9 cellular contexts compared by ENCODE assay signal in the genomic region with DNA sequence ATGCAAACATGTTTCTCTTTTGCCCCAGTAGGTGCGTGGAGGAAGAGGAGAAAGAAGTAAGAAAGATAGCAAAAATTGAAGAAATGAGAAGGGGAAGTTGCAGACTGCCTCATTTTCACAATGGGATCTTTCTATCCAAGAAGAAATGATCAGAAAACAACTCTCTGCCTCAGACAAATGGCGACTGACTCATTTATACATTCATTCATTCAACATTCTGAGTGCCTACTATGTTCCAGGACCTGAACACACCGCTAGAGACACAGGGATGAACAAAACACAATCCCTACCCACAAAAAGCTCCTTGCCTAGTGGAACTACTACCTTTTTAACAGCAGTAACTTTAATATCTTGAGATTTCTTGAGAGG. TPM values are rescaled to one million over a fixed set of nuclear protein-coding genes. Genes with fewer than 3 reads are reported as not detected.
DNase-seq lines count a peak whose midpoint lies in the region; ATAC-seq and TF ChIP-seq lines count a peak whose summit lies in the region.
"Had no signal": no experiment of that assay in that cellular context is flagged by ENCODE, and none has a peak within 500 bp of the region (broad histone marks: within the 10 kb centered on the region; RNA-seq: fewer than 3 reads in every experiment).

No MANE protein-coding gene starts in this region.

- intact Hi-C loops in Right ventricle myocardium inferior (cut with DNase I), result loop anchor here (5.0 kb wide), 2 partner anchors 206 to 309 kb away; a partner anchor contains a TSS
- intact Hi-C loops in activated T-helper 1 cell treated with anti-CD3 and anti-CD28 coated beads, Interleukin-12 subunit alpha, Interleukin-12 subunit beta, Interleukin-2, Interleukin-4 antibody, amounts not matched to agents 30 ng/mL and 10 ng/mL and 1 ng/mL, durations not matched to agents 14 hours and 24 hours and 36 hours (cut with micrococcal nuclease), result loop anchor here (1.0 to 5.0 kb wide), 5 partner anchors 78 to 1584 kb away; a partner anchor contains a TSS
- intact Hi-C loops in stomach (cut with DNase I; ENCODE audit: low total_unique reads), result loop anchor here (10.0 kb wide), 1 partner anchor 53 kb away; no protein-coding TSS in a partner anchor

- ATAC-seq in Right ventricle myocardium inferior, result no peak
- ATAC-seq in HG03342 (IDR thresholded peaks at IDR 0.05; ENCODE audit: unreplicated experiment), result peak; percentile 3

- no peaks in the 10 kb centered on the region for H3K9me3 Mint-ChIP-seq in activated T-helper 1 cell treated with anti-CD3 and anti-CD28 coated beads, Interleukin-12 subunit alpha, Interleukin-12 subunit beta, Interleukin-2, Interleukin-4 antibody, amounts not matched to agents 30 ng/mL and 10 ng/mL and 1 ng/mL, durations not matched to agents 14 hours and 24 hours and 36 hours

- H3K4me1 ChIP-seq in cardiac muscle cell (ENCODE audit: low read depth), result peaks cover 12% of the 10 kb centered on the region
- peaks cover 34 to 65% (median 46%) of the 10 kb centered on the region in 4 donors for H3K4me1 ChIP-seq in stomach

- H3K27me3 ChIP-seq in cardiac muscle cell, result no peaks in the 10 kb centered on the region
- no peaks in the 10 kb centered on the region for H3K27me3 ChIP-seq in stomach

- DNase-seq in cardiac muscle cell (ENCODE audit: low read depth in 1 of 2, low spot score in 1 of 2), result no peak
- no peak for DNase-seq in Right ventricle myocardium inferior (ENCODE audit: missing footprints)
- no peak for DNase-seq in activated T-helper 1 cell treated with anti-CD3 and anti-CD28 coated beads, Interleukin-12 subunit alpha, Interleukin-12 subunit beta, Interleukin-2, Interleukin-4 antibody, amounts not matched to agents 30 ng/mL and 10 ng/mL and 1 ng/mL, durations not matched to agents 14 hours and 24 hours and 36 hours (ENCODE audit: low spot score)
- DNase-seq in stomach, result no peak
- DNase-seq in DMS153 (lab: John Stamatoyannopoulos, UW), result no peak
- no peak for DNase-seq in SW480 (ENCODE audit: low spot score)

- H3K36me3 Mint-ChIP-seq in activated T-helper 1 cell treated with anti-CD3 and anti-CD28 coated beads, Interleukin-12 subunit alpha, Interleukin-12 subunit beta, Interleukin-2, Interleukin-4 antibody, amounts not matched to agents 30 ng/mL and 10 ng/mL and 1 ng/mL, durations not matched to agents 14 hours and 24 hours and 36 hours (ENCODE audit: low read depth), result peaks cover 26% of the 10 kb centered on the region

- no peaks in the 10 kb centered on the region for H3K9me3 ChIP-seq in cardiac muscle cell (ENCODE audit: low read depth)
- H3K9me3 ChIP-seq in iPS-18c (ENCODE audit: control insufficient read depth, insufficient read depth, low read length), result no peaks in the 10 kb centered on the region
- H3K9me3 ChIP-seq in stomach, result no peaks in the 10 kb centered on the region

- no peaks in the 10 kb centered on the region for H3K27me3 Mint-ChIP-seq in activated T-helper 1 cell treated with anti-CD3 and anti-CD28 coated beads, Interleukin-12 subunit alpha, Interleukin-12 subunit beta, Interleukin-2, Interleukin-4 antibody, amounts not matched to agents 30 ng/mL and 10 ng/mL and 1 ng/mL, durations not matched to agents 14 hours and 24 hours and 36 hours (ENCODE audit: insufficient read depth)

- TF ChIP-seq CTCF in cardiac muscle cell (IDR thresholded peaks at IDR 0.05; ENCODE audit: low read depth, low read length) (no peak), stomach (IDR thresholded peaks at IDR 0.05) (no peak)

- no peak for TF ChIP-seq POLR2A in stomach (IDR thresholded peaks at IDR 0.05)

- WGBS in stomach, 5 donors, result 0 to 2% (median 2%) methylated on average over 3 of the region's 3 CpGs

- H3K27ac ChIP-seq in cardiac muscle cell (peak overlapping the region; percentile 99), stomach (peak overlapping the region; percentile 91 to 99 (median 96))

- H3K36me3 ChIP-seq in cardiac muscle cell (no peaks in the 10 kb centered on the region), stomach (peaks cover 0 to 14% (median 11%) of the 10 kb centered on the region in 4 donors)

- H3K27ac Mint-ChIP-seq in activated T-helper 1 cell treated with anti-CD3 and anti-CD28 coated beads, Interleukin-12 subunit alpha, Interleukin-12 subunit beta, Interleukin-2, Interleukin-4 antibody, amounts not matched to agents 30 ng/mL and 10 ng/mL and 1 ng/mL, durations not matched to agents 14 hours and 24 hours and 36 hours, result peak overlapping the region; percentile 99

- H3K4me3 ChIP-seq in cardiac muscle cell, result peak overlapping the region; percentile 62
- H3K4me3 ChIP-seq in iPS-18c (ENCODE audit: insufficient read depth, low read depth, low read length), result peak overlapping the region; percentile 97
- peak overlapping the region; percentile 80 to 90 (median 84) for H3K4me3 ChIP-seq in stomach

- TF ChIP-seq EP300 in stomach (IDR thresholded peaks at IDR 0.05), result no peak

- peaks cover 68% of the 10 kb centered on the region for H3K4me1 Mint-ChIP-seq in activated T-helper 1 cell treated with anti-CD3 and anti-CD28 coated beads, Interleukin-12 subunit alpha, Interleukin-12 subunit beta, Interleukin-2, Interleukin-4 antibody, amounts not matched to agents 30 ng/mL and 10 ng/mL and 1 ng/mL, durations not matched to agents 14 hours and 24 hours and 36 hours (ENCODE audit: low read depth)

- peak overlapping the region; percentile 93 for H3K4me3 Mint-ChIP-seq in activated T-helper 1 cell treated with anti-CD3 and anti-CD28 coated beads, Interleukin-12 subunit alpha, Interleukin-12 subunit beta, Interleukin-2, Interleukin-4 antibody, amounts not matched to agents 30 ng/mL and 10 ng/mL and 1 ng/mL, durations not matched to agents 14 hours and 24 hours and 36 hours

RNA-seq across cellular contexts. Expression of a gene that starts 0.3 kb away (rescaled TPM):
- total RNA-seq in cardiac muscle cell, result 7.3 and 10.3 TPM in 2 replicates
- 9.5 and 12.1 TPM in 2 replicates for polyA plus RNA-seq in cardiac muscle cell
- 10.5 TPM for total RNA-seq in Right ventricle myocardium inferior
- 19.9 and 21.4 TPM in 2 replicates for total RNA-seq in activated T-helper 1 cell treated with anti-CD3 and anti-CD28 coated beads, Interleukin-12 subunit alpha, Interleukin-12 subunit beta, Interleukin-2, Interleukin-4 antibody, amounts not matched to agents 30 ng/mL and 10 ng/mL and 1 ng/mL, durations not matched to agents 14 hours and 24 hours and 36 hours
- total RNA-seq in stomach, result 10 to 100 TPM in 3 of 5 donors, 1 to 10 TPM in 2; 5.2 to 61.3 (median 44.2) TPM
- 1 to 10 TPM; 5.5 to 7.2 (median 6.3) TPM for polyA plus RNA-seq in stomach

RNA-seq across cellular contexts. Expression of a gene that starts 0.8 kb away (rescaled TPM):
- total RNA-seq in cardiac muscle cell (20.6 and 24.6 TPM in 2 replicates), Right ventricle myocardium inferior (23.9 TPM), stomach (10 to 100 TPM in 4 of 5 donors, 1 to 10 TPM in 1; 7.8 to 76.4 (median 54.3) TPM)
- polyA plus RNA-seq in cardiac muscle cell (25.8 and 26.1 TPM in 2 replicates), stomach (10 to 100 TPM; 16.1 to 25.1 (median 23.5) TPM)
- total RNA-seq in activated T-helper 1 cell treated with anti-CD3 and anti-CD28 coated beads, Interleukin-12 subunit alpha, Interleukin-12 subunit beta, Interleukin-2, Interleukin-4 antibody, amounts not matched to agents 30 ng/mL and 10 ng/mL and 1 ng/mL, durations not matched to agents 14 hours and 24 hours and 36 hours, result 52.2 and 56.9 TPM in 2 replicates

RNA-seq across cellular contexts. Expression of a gene that starts 55.5 kb away (rescaled TPM):
- 0.70 TPM in 1 of 2 replicates, not detected in the other for total RNA-seq in cardiac muscle cell
- polyA plus RNA-seq in cardiac muscle cell, result 0.31 and 2.3 TPM in 2 replicates
- total RNA-seq in Right ventricle myocardium inferior, result 7.8 TPM
- total RNA-seq in activated T-helper 1 cell treated with anti-CD3 and anti-CD28 coated beads, Interleukin-12 subunit alpha, Interleukin-12 subunit beta, Interleukin-2, Interleukin-4 antibody, amounts not matched to agents 30 ng/mL and 10 ng/mL and 1 ng/mL, durations not matched to agents 14 hours and 24 hours and 36 hours, result not detected in 2 replicates
- 10 to 100 TPM in 1 of 5 donors, 1 to 10 TPM in 1, not detected in 3; 2.7 to 13.9 TPM for total RNA-seq in stomach
- 100 to 1,000 TPM in 2 of 3 donors, 10 to 100 TPM in 1; 27.5 to 289 (median 171) TPM for polyA plus RNA-seq in stomach
- total RNA-seq: pulmonary artery endothelial cell had no signal
